ENCODE assay signal across 9 cellular contexts in genomic region chr2:191501390-191502168, GRCh38.
DNase-seq lines count a peak whose midpoint lies in the region; ATAC-seq, FAIRE-seq and TF ChIP-seq lines count a peak whose summit lies in the region.
"Had no signal": no experiment of that assay in that cellular context is flagged by ENCODE, and none has a peak within 500 bp of the region (broad histone marks: within the 10 kb centered on the region; RNA-seq: fewer than 3 reads in every experiment).

No MANE protein-coding gene starts in this region.

- intact Hi-C loops in Right ventricle myocardium inferior (cut with DNase I) (loop anchor here (2.0 to 5.0 kb wide), 2 partner anchors 283 to 334 kb away; no protein-coding TSS in a partner anchor), cardiac septum (cut with DNase I) (loop anchor here (1.0 to 5.0 kb wide), 4 partner anchors 269 to 449 kb away; no protein-coding TSS in a partner anchor), HepG2 (cut with micrococcal nuclease; ENCODE audit: unreplicated experiment) (loop anchor here (1.0 to 10.0 kb wide), 6 partner anchors 127 to 449 kb away; partner anchors contain the start of gene MYO1B)
- intact Hi-C loops in activated CD8-positive, alpha-beta T cell treated with anti-CD3 and anti-CD28 coated beads for 36 hours (cut with micrococcal nuclease): loop anchor here (10.0 kb wide), 1 partner anchor 257 kb away; the partner anchor contains the start of gene MYO1B

- 22% methylated on average over 5 of the region's 5 CpGs for WGBS in HepG2 (ENCODE audit: low lambda C conversion rate)

- DNase-seq in Right ventricle myocardium inferior (ENCODE audit: missing footprints): no peak
- DNase-seq in cardiac septum (ENCODE audit: low spot score): no peak
- peak; percentile 11 for DNase-seq in brain microvascular endothelial cell
- peak; percentile 35 for DNase-seq in HepG2 (ENCODE audit: low spot score)
- DNase-seq in activated CD8-positive, alpha-beta T cell treated with anti-CD3 and anti-CD28 coated beads for 36 hours: no peak
- DNase-seq: T-cell had no signal

- no peaks in the 10 kb centered on the region for H3K9me3 Mint-ChIP-seq in activated CD8-positive, alpha-beta T cell treated with anti-CD3 and anti-CD28 coated beads for 36 hours
- H3K9me3 Mint-ChIP-seq: T-cell had no signal

- no TSS peak for BruUV-seq in HepG2 (replicated peaks; lab: Mats Ljungman, UMichigan)

- no peak overlapping the region for H3K4me3 Mint-ChIP-seq in activated CD8-positive, alpha-beta T cell treated with anti-CD3 and anti-CD28 coated beads for 36 hours
- H3K4me3 Mint-ChIP-seq: T-cell had no signal

- H3K4me1 Mint-ChIP-seq in activated CD8-positive, alpha-beta T cell treated with anti-CD3 and anti-CD28 coated beads for 36 hours (ENCODE audit: low read depth): no peaks in the 10 kb centered on the region
- H3K4me1 Mint-ChIP-seq: T-cell had no signal

- CTCF ChIA-PET in HepG2 (lab: Yijun Ruan, JAX; ENCODE audit: low intra/inter-chr PET ratio, low total read pairs): interaction anchor here (0.7 to 1.8 kb wide), 3 partner anchors 256 to 336 kb away, joined by 3 to 16 read pairs (median 4); partner anchors contain the start of gene MYO1B
- CTCF ChIA-PET in activated CD8-positive, alpha-beta T cell treated with anti-CD3 and anti-CD28 coated beads for 36 hours (lab: Charles Lee): interaction anchor here (0.7 to 2.1 kb wide), 10 partner anchors 13 to 449 kb away, joined by 3 to 15 read pairs (median 3); no protein-coding TSS in a partner anchor

- H3K4me3 ChIP-seq in brain microvascular endothelial cell (ENCODE audit: low read depth, low read length) (no peak overlapping the region), HepG2 (replicated peaks in 1 of 3; ENCODE audit: insufficient read depth in 1 of 3, low read depth in 2 of 3, low read length in 3 of 3) (peak overlapping the region in 1 of 3 experiments; percentile 30; a peak in 2 of 6 replicates)

- no peak for TF ChIP-seq EP300 in HepG2 (IDR thresholded peaks at IDR 0.05; ENCODE audit: low read depth in 2 of 2, low read length in 2 of 2)
- TF ChIP-seq EP300 in HepG2 (CRISPR knock-in tag; IDR thresholded peaks at IDR 0.05; ENCODE audit: borderline replicate concordance): no peak

- no peaks in the 10 kb centered on the region for H3K27me3 ChIP-seq in brain microvascular endothelial cell (replicated peaks)
- peaks cover 0 to 7% of the 10 kb centered on the region in 2 experiments; a peak in 2 of 5 replicates for H3K27me3 ChIP-seq in HepG2 (ENCODE audit: control insufficient read depth in 1 of 2, insufficient read depth in 2 of 2, low read length in 2 of 2)

- TF ChIP-seq RAD21 in HepG2 (CRISPR knock-in tag; IDR thresholded peaks at IDR 0.05): no peak

- H3K27me3 Mint-ChIP-seq in activated CD8-positive, alpha-beta T cell treated with anti-CD3 and anti-CD28 coated beads for 36 hours: no peaks in the 10 kb centered on the region

- ATAC-seq in Right ventricle myocardium inferior (peak; percentile 58), HepG2 (peak; percentile 76), GM21717 (IDR thresholded peaks at IDR 0.05; ENCODE audit: unreplicated experiment) (no peak), GM21360 (IDR thresholded peaks at IDR 0.05; ENCODE audit: unreplicated experiment) (no peak), GM19328 (IDR thresholded peaks at IDR 0.05; ENCODE audit: unreplicated experiment) (no peak)
- no peak for ATAC-seq in activated CD8-positive, alpha-beta T cell treated with anti-CD3 and anti-CD28 coated beads for 36 hours
- ATAC-seq: T-cell had no signal

- H3K36me3 ChIP-seq in brain microvascular endothelial cell (replicated peaks) (no peaks in the 10 kb centered on the region), HepG2 (replicated peaks in 1 of 2; ENCODE audit: control insufficient read depth in 1 of 2, insufficient read depth in 2 of 2, low read length in 2 of 2) (no peaks in the 10 kb centered on the region)

- H3K79me2 ChIP-seq in HepG2 (ENCODE audit: insufficient read depth, low read length): no peaks in the 10 kb centered on the region

- no peak overlapping the region for H3K27ac Mint-ChIP-seq in activated CD8-positive, alpha-beta T cell treated with anti-CD3 and anti-CD28 coated beads for 36 hours
- H3K27ac Mint-ChIP-seq: T-cell had no signal

- POLR2A ChIA-PET in HepG2 (lab: Yijun Ruan, JAX): no interaction called here
- POLR2A ChIA-PET in activated CD8-positive, alpha-beta T cell treated with anti-CD3 and anti-CD28 coated beads for 36 hours (lab: Charles Lee): no interaction called here

- peak; percentile 49 for FAIRE-seq in HepG2 (lab: Jason Lieb, UNC)

- peak overlapping the region; percentile 58 for H3K4me2 ChIP-seq in HepG2 (ENCODE audit: low read depth, low read length)

- no peak overlapping the region for H3K9ac ChIP-seq in HepG2 (ENCODE audit: insufficient read depth, low read depth, low read length)

- H3K27ac ChIP-seq in brain microvascular endothelial cell: no peak overlapping the region
- no peak overlapping the region for H3K27ac ChIP-seq in HepG2 (ENCODE audit: extremely low read length, insufficient read depth, low read length)

- no peak for TF ChIP-seq POLR2A in HepG2 (IDR thresholded peaks at IDR 0.05; ENCODE audit: insufficient read depth in 1 of 2, low read depth in 2 of 2, low read length in 2 of 2)

- TF ChIP-seq CTCF in brain microvascular endothelial cell (IDR thresholded peaks at IDR 0.05; ENCODE audit: low read depth, low read length, missing control alignments): peak; percentile 48
- peak; percentile 70 for TF ChIP-seq CTCF in HepG2 (CRISPR knock-in tag; IDR thresholded peaks at IDR 0.05)
- no peak for TF ChIP-seq CTCF in activated CD8-positive, alpha-beta T cell treated with anti-CD3 and anti-CD28 coated beads for 36 hours (IDR thresholded peaks at IDR 0.05)

- H3K36me3 Mint-ChIP-seq in activated CD8-positive, alpha-beta T cell treated with anti-CD3 and anti-CD28 coated beads for 36 hours (ENCODE audit: low read depth): no peaks in the 10 kb centered on the region
- H3K36me3 Mint-ChIP-seq: T-cell had no signal

- H3K4me1 ChIP-seq in HepG2 (ENCODE audit: insufficient read depth, low read length): peaks cover 20% of the 10 kb centered on the region

- in situ Hi-C loops in brain microvascular endothelial cell (cut with HindIII; ENCODE audit: low pct_ligation_motif_present, low sequenced_read_pairs): loop anchor here (5.0 kb wide), 1 partner anchor 334 kb away; no protein-coding TSS in a partner anchor
- in situ Hi-C loops in HepG2 (cut with HindIII; ENCODE audit: extremely low pct_ligation_motif_present, low pct_unique_long_range_greater_than_20kb): loop anchor here (25.0 kb wide), 1 partner anchor 439 kb away; no protein-coding TSS in a partner anchor

- no peaks in the 10 kb centered on the region for H4K20me1 ChIP-seq in HepG2 (ENCODE audit: insufficient read depth, low read length)

- 0 out of 2 replicates have a peak, but pooled peaks cover 1% of the 10 kb centered on the region for H3K9me3 ChIP-seq in HepG2 (ENCODE audit: low read length)

- H2AFZ ChIP-seq in HepG2 (ENCODE audit: low read length): no peak overlapping the region

TF ChIP-seq in HepG2, 621 proteins besides CTCF, POLR2A, EP300 and RAD21 (continues in another document):
- no peak for TF ChIP-seq KDM6A (CRISPR knock-in tag; IDR thresholded peaks at IDR 0.05; ENCODE audit: low read depth)
- peak; percentile 74; the same call in 1 of the 2 replicates for TF ChIP-seq ZNF512B (CRISPR knock-in tag; IDR thresholded peaks at IDR 0.05; ENCODE audit: borderline replicate concordance)
- no peak for TF ChIP-seq ADNP (CRISPR knock-in tag; IDR thresholded peaks at IDR 0.05)
- no peak for TF ChIP-seq CBX5 (CRISPR knock-in tag; IDR thresholded peaks at IDR 0.05; ENCODE audit: borderline replicate concordance)
- no peak for TF ChIP-seq ZBTB38 (CRISPR knock-in tag; IDR thresholded peaks at IDR 0.05)
- TF ChIP-seq PLRG1 (conservative IDR thresholded peaks at IDR 0.05): no peak
- TF ChIP-seq DPF2 (CRISPR knock-in tag; IDR thresholded peaks at IDR 0.05; ENCODE audit: borderline replicate concordance, low read depth): no peak
- no peak for TF ChIP-seq SSRP1 (CRISPR knock-in tag; IDR thresholded peaks at IDR 0.05)
- no peak for TF ChIP-seq ZNF737 (CRISPR knock-in tag; IDR thresholded peaks at IDR 0.05; ENCODE audit: borderline replicate concordance)
- TF ChIP-seq SMC3 (IDR thresholded peaks at IDR 0.05; ENCODE audit: low read length): peak; percentile 81
- no peak for TF ChIP-seq ZNF367 (CRISPR knock-in tag; IDR thresholded peaks at IDR 0.05; ENCODE audit: borderline replicate concordance)
- no peak for TF ChIP-seq TGIF2 (CRISPR knock-in tag; IDR thresholded peaks at IDR 0.05)
- TF ChIP-seq STAG1 (CRISPR knock-in tag; IDR thresholded peaks at IDR 0.05): peak; percentile 85
- TF ChIP-seq ZNF468 (CRISPR knock-in tag; IDR thresholded peaks at IDR 0.05): no peak
- TF ChIP-seq PREB (CRISPR knock-in tag; IDR thresholded peaks at IDR 0.05): no peak
- TF ChIP-seq ZNF7 (CRISPR knock-in tag; IDR thresholded peaks at IDR 0.05): no peak

Comparison
In these comparisons a context has a peak if more than half of its experiments do, and no peak if none do; other contexts are left out.
1. ATAC-seq: peak in Right ventricle myocardium inferior (single experiment) and HepG2 (single experiment); none in GM21717 (single experiment), GM21360 (single experiment), GM19328 (single experiment) and activated CD8-positive, alpha-beta T cell treated with anti-CD3 and anti-CD28 coated beads for 36 hours (single experiment).
2. DNase-seq: peak in brain microvascular endothelial cell (single experiment) and HepG2 (single experiment); none in Right ventricle myocardium inferior (single experiment), cardiac septum (single experiment) and activated CD8-positive, alpha-beta T cell treated with anti-CD3 and anti-CD28 coated beads for 36 hours (single experiment).